Comparison of ENCODE assay signal across 17 cellular contexts in genomic region chr2:9974344-9974743, GRCh38. TPM values are rescaled to one million over a fixed set of nuclear protein-coding genes. Genes with fewer than 3 reads are reported as not detected.
DNase-seq lines count a peak whose midpoint lies in the region; ATAC-seq and TF ChIP-seq lines count a peak whose summit lies in the region.
"Had no signal": no experiment of that assay in that cellular context is flagged by ENCODE, and none has a peak within 500 bp of the region (broad histone marks: within the 10 kb centered on the region; RNA-seq: fewer than 3 reads in every experiment).

No MANE protein-coding gene starts in this region.

- no peak overlapping the region for H3K4me3 ChIP-seq in MG63
- H3K4me3 ChIP-seq in esophagus muscularis mucosa: no peak overlapping the region
- H3K4me3 ChIP-seq in stomach: no peak overlapping the region
- H3K4me3 ChIP-seq: PC-9 had no signal

- peak overlapping the region; percentile 60 to 82 (median 68) for H3K27ac ChIP-seq in esophagus muscularis mucosa (replicated peaks in 1 of 4)
- H3K27ac ChIP-seq in stomach: peak overlapping the region in 3 of 5 donors; percentile 61 to 68 (median 62)
- H3K27ac ChIP-seq: KMS-11 had no signal

- peak; percentile 82 for ATAC-seq in left ventricle myocardium superior

- intact Hi-C loops in esophagus muscularis mucosa (cut with DNase I): no loop called here
- intact Hi-C loops in left ventricle myocardium superior (cut with micrococcal nuclease): no loop called here
- intact Hi-C loops in stomach (cut with DNase I; ENCODE audit: low total_unique reads): no loop called here

- no peaks in the 10 kb centered on the region for H3K27me3 ChIP-seq in MG63
- H3K27me3 ChIP-seq in esophagus muscularis mucosa: no peaks in the 10 kb centered on the region
- H3K27me3 ChIP-seq in stomach: no peaks in the 10 kb centered on the region

- TF ChIP-seq POLR2A in esophagus muscularis mucosa (IDR thresholded peaks at IDR 0.05; ENCODE audit: low read depth) (no peak), stomach (IDR thresholded peaks at IDR 0.05) (no peak)

- DNase-seq in MG63 (peak; percentile 60), esophagus muscularis mucosa (ENCODE audit: extremely low spot score) (no peak), left ventricle myocardium superior (no peak), stomach (no peak), D341Med (ENCODE audit: low spot score) (no peak), NCI-H1092 treated with DMSO at 0.1 percent for 48 hours (lab: John Stamatoyannopoulos, UW) (no peak), COR-L47 (lab: John Stamatoyannopoulos, UW) (no peak)
- no peak for DNase-seq in activated CD4-positive, alpha-beta T cell treated with anti-CD3 and anti-CD28 coated beads, Interleukin-2, amount 50 U/mL, for 48 hours
- DNase-seq: AML-193; CD4-positive, CD25-positive, alpha-beta regulatory T cell; DND-41; NCI-H1105; NCI-H1694 treated with DMSO at 0.1 percent for 48 hours; NCI-H345; NCI-H69; PC-9 had no signal

- TF ChIP-seq EP300 in esophagus muscularis mucosa (IDR thresholded peaks at IDR 0.05): no peak
- no peak for TF ChIP-seq EP300 in stomach (IDR thresholded peaks at IDR 0.05)

- H3K36me3 ChIP-seq in MG63: no peaks in the 10 kb centered on the region
- no peaks in the 10 kb centered on the region for H3K36me3 ChIP-seq in esophagus muscularis mucosa
- no peaks in the 10 kb centered on the region for H3K36me3 ChIP-seq in stomach

- H3K4me1 ChIP-seq in esophagus muscularis mucosa (peaks cover 35 to 69% (median 63%) of the 10 kb centered on the region in 4 donors), stomach (peaks cover 4 to 59% (median 35%) of the 10 kb centered on the region in 4 donors)

- H3K9me3 ChIP-seq in MG63 (no peaks in the 10 kb centered on the region), esophagus muscularis mucosa (no peaks in the 10 kb centered on the region), stomach (no peaks in the 10 kb centered on the region)

- TF ChIP-seq CTCF in esophagus muscularis mucosa (IDR thresholded peaks at IDR 0.05) (no peak), stomach (IDR thresholded peaks at IDR 0.05) (no peak)

- 55% methylated on average over 4 of the region's 4 CpGs for WGBS in esophagus muscularis mucosa
- WGBS in stomach, 5 donors: 79 to 95% (median 91%) methylated on average over 4 of the region's 4 CpGs

RNA-seq across cellular contexts. Expression of gene GRHL1, which starts 22.9 kb away (rescaled TPM):
- 0.46 TPM in 1 of 2 replicates, not detected in the other for total RNA-seq in MG63 (2014; rRNA removed; shearing (Covaris generic); ENCODE audit: low replicate concordance)
- total RNA-seq in esophagus muscularis mucosa (1 to 10 TPM in 3 of 4 donors, under 1 TPM in 1; 0.86 to 5.1 (median 2.6) TPM), left ventricle myocardium superior (1.0 TPM), stomach (1 to 10 TPM in 4 of 5 donors, under 1 TPM in 1; 0.89 to 5.8 (median 4.5) TPM)
- 10 to 100 TPM in 1 of 3 donors, 1 to 10 TPM in 2; 1.7 to 16.5 (median 2.0) TPM for polyA plus RNA-seq in stomach
